Comparison of ENCODE assay signal across 14 cellular contexts in genomic region chr16:71796501-71796900, GRCh38.
"Had no signal": no experiment of that assay in that cellular context is flagged by ENCODE, and none has a peak within 500 bp of the region (broad histone marks: within the 10 kb centered on the region; RNA-seq: fewer than 3 reads in every experiment).

No MANE protein-coding gene starts in this region.

- H3K4me3 ChIP-seq: heart left ventricle, stomach, thoracic aorta had no signal

- H3K4me3 Mint-ChIP-seq: activated CD4-positive, alpha-beta T cell treated with anti-CD3 and anti-CD28 coated beads, Interleukin-2, amount 10 ng/mL, durations not matched to agents 7 days and 5 days; activated CD8-positive, alpha-beta memory T cell treated with anti-CD3 and anti-CD28 coated beads, Interleukin-2, amount 10 ng/mL, durations not matched to agents 7 days and 5 days; neural crest cell had no signal

- H3K27ac ChIP-seq: heart left ventricle, thoracic aorta had no signal

- H3K9me3 Mint-ChIP-seq: activated CD4-positive, alpha-beta T cell treated with anti-CD3 and anti-CD28 coated beads, Interleukin-2, amount 10 ng/mL, durations not matched to agents 7 days and 5 days; neural crest cell had no signal

- H3K9me3 ChIP-seq: heart left ventricle, stomach, thoracic aorta had no signal

- H3K27me3 Mint-ChIP-seq: activated CD4-positive, alpha-beta T cell treated with anti-CD3 and anti-CD28 coated beads, Interleukin-2, amount 10 ng/mL, durations not matched to agents 7 days and 5 days; activated CD8-positive, alpha-beta memory T cell treated with anti-CD3 and anti-CD28 coated beads, Interleukin-2, amount 10 ng/mL, durations not matched to agents 7 days and 5 days had no signal

- H3K27ac Mint-ChIP-seq: activated CD4-positive, alpha-beta T cell treated with anti-CD3 and anti-CD28 coated beads, Interleukin-2, amount 10 ng/mL, durations not matched to agents 7 days and 5 days had no signal

- DNase-seq: activated CD4-positive, alpha-beta T cell treated with anti-CD3 and anti-CD28 coated beads, Interleukin-2, amount 10 ng/mL, durations not matched to agents 7 days and 5 days; activated CD4-positive, CD25-positive, alpha-beta regulatory T cell; activated CD8-positive, alpha-beta memory T cell treated with anti-CD3 and anti-CD28 coated beads, Interleukin-2, amount 10 ng/mL, durations not matched to agents 7 days and 5 days; activated naive CD4-positive, alpha-beta T cell; amygdala; effector CD8-positive, alpha-beta T cell; heart left ventricle; mammary epithelial cell; stimulated activated CD4-positive, alpha-beta T cell treated with anti-CD3 and anti-CD28 coated beads, Interleukin-4, amount 100 ng/mL, for 24 hours; stomach; T-helper 2 cell had no signal

- H3K27me3 ChIP-seq: heart left ventricle, stomach had no signal

- ATAC-seq: activated CD8-positive, alpha-beta memory T cell treated with anti-CD3 and anti-CD28 coated beads, Interleukin-2, amount 10 ng/mL, durations not matched to agents 7 days and 5 days; heart left ventricle; SK-N-SH treated with all-trans-retinoic acid at 6 μM for 48 hours had no signal

- H3K4me1 Mint-ChIP-seq: neural crest cell had no signal
